Comparison of ENCODE assay signal across 10 cellular contexts in the genomic region with DNA sequence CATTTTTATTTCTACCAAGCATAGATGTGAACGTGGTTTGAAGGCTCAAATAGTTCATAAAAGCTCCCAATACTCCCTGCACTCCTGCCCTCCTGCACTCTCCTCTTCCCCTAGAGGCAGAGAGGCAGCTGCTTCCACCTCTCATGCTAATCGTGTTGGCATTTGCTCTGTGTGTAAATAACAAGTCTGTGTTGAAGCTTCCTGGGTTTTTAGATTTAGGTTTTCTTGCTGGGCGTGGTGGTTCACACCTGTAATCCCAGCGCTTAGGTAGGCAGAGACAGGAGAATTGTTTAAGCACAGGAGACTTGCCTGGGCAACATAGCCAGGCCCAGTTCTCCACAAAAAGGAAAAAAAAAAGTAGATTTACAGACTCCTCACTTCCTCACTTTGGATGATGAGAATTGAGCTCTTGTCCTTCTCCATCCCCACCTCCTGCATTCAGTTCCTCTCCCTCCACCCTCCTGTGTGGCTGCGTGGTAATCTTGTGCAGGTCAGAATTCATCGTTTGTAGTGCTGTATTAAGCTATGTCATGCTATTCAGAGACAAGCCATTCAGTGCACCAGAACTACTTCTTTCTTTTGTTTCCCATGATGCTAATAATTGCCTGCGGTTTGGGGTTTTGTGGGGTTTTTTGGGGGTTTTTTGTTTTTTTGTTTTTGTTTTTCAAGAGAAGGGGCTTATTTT. TPM values are rescaled to one million over a fixed set of nuclear protein-coding genes. Genes with fewer than 3 reads are reported as not detected.
DNase-seq lines count a peak whose midpoint lies in the region; ATAC-seq lines count a peak whose summit lies in the region.
"Had no signal": no experiment of that assay in that cellular context is flagged by ENCODE, and none has a peak within 500 bp of the region (broad histone marks: within the 10 kb centered on the region; RNA-seq: fewer than 3 reads in every experiment).

No MANE protein-coding gene starts in this region.

- DNase-seq in NCI-H82 (lab: John Stamatoyannopoulos, UW): peak; percentile 30
- no peak for DNase-seq in NCI-H82 treated with DMSO at 0.1 percent for 48 hours (lab: John Stamatoyannopoulos, UW; ENCODE audit: unreplicated experiment)
- DNase-seq in NCI-H774 (lab: John Stamatoyannopoulos, UW): peak; percentile 72
- peak; percentile 42 for DNase-seq in myocyte (ENCODE audit: low read depth)
- no peak for DNase-seq in GOT3 (lab: John Stamatoyannopoulos, UW)
- no peak for DNase-seq in CD1c-positive myeloid dendritic cell (ENCODE audit: extremely low spot score)
- no peak for DNase-seq in iPS-NIHi11 (ENCODE audit: low spot score)

- peak; percentile 80 for ATAC-seq in GM21786 (IDR thresholded peaks at IDR 0.05; ENCODE audit: unreplicated experiment)

RNA-seq across cellular contexts. Expression of a gene that starts 37.4 kb away (rescaled TPM):
- 1.6 and 2.2 TPM in 2 replicates for total RNA-seq in myocyte
- 2.5 TPM for polyA plus RNA-seq in myocyte (2012)
- total RNA-seq: fibroblast of villous mesenchyme had no signal
- polyA plus RNA-seq: BJ had no signal

RNA-seq across cellular contexts. Expression of a gene that starts 58.8 kb away (rescaled TPM):
- 57.6 and 78.6 TPM in 2 replicates for total RNA-seq in myocyte
- 49.1 TPM for polyA plus RNA-seq in myocyte (2012)

Comparison
In these comparisons a context has a peak if more than half of its experiments do, and no peak if none do; other contexts are left out.
1. DNase-seq: peak in NCI-H82 (single experiment), NCI-H774 (single experiment) and myocyte (single experiment); none in NCI-H82 treated with DMSO at 0.1 percent for 48 hours (single experiment), GOT3 (single experiment), CD1c-positive myeloid dendritic cell (single experiment) and iPS-NIHi11 (single experiment).